Comparison of ENCODE assay signal across 12 cellular contexts in the genomic region with DNA sequence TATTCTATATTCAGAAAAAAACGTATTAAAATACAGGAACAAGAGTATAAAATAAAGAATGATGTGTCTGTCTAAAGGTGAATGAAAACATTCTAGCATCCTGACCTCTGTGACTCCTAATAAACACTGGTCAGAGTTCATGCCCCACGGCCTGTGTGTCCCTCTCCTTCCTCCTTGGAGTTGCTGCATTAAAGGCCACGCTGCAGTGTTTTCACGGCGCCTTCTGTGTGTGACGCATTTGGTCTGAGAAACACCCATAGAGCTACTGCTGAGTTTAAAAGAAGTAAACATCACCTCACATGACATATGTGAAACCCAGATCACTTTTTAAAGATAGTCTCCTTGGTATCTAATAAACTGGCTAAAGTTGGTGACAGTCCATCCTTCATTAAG.
"Had no signal": no experiment of that assay in that cellular context is flagged by ENCODE, and none has a peak within 500 bp of the region (broad histone marks: within the 10 kb centered on the region; RNA-seq: fewer than 3 reads in every experiment).

No MANE protein-coding gene starts in this region.

- DNase-seq: activated CD4-positive, alpha-beta memory T cell treated with anti-CD3 and anti-CD28 coated beads, Interleukin-2, amount 10 ng/mL, durations not matched to agents 7 days and 5 days; activated CD8-positive, alpha-beta memory T cell treated with anti-CD3 and anti-CD28 coated beads, Interleukin-2, amount 50 U/mL, for 4 hours; activated naive CD8-positive, alpha-beta T cell treated with anti-CD3 and anti-CD28 coated beads, Interleukin-2, amount 10 ng/mL, durations not matched to agents 7 days and 5 days; naive B cell; stimulated activated CD4-positive, alpha-beta T cell treated with anti-CD3 and anti-CD28 coated beads, Interleukin-12 subunit alpha, Interleukin-12 subunit beta, amount 100 ng/mL, for 4 hours; stimulated activated naive CD4-positive, alpha-beta T cell treated with Interleukin-2 at 50 U/mL for 16 hours; T-cell had no signal

- H3K9me3 Mint-ChIP-seq: activated CD4-positive, alpha-beta memory T cell treated with anti-CD3 and anti-CD28 coated beads, Interleukin-2, amount 10 ng/mL, durations not matched to agents 7 days and 5 days; activated naive CD8-positive, alpha-beta T cell treated with anti-CD3 and anti-CD28 coated beads, Interleukin-2, amount 10 ng/mL, durations not matched to agents 7 days and 5 days; naive B cell; T-cell had no signal

- H3K9me3 ChIP-seq: colonic mucosa, heart right ventricle, left ventricle myocardium inferior, psoas muscle, suprapubic skin had no signal

- H3K27me3 ChIP-seq: colonic mucosa, heart right ventricle, suprapubic skin had no signal

- H3K4me1 Mint-ChIP-seq: activated CD4-positive, alpha-beta memory T cell treated with anti-CD3 and anti-CD28 coated beads, Interleukin-2, amount 10 ng/mL, durations not matched to agents 7 days and 5 days had no signal

- H3K27me3 Mint-ChIP-seq: naive B cell had no signal

- H3K36me3 Mint-ChIP-seq: activated naive CD8-positive, alpha-beta T cell treated with anti-CD3 and anti-CD28 coated beads, Interleukin-2, amount 10 ng/mL, durations not matched to agents 7 days and 5 days; naive B cell; T-cell had no signal

- H3K27ac ChIP-seq: colonic mucosa, psoas muscle, suprapubic skin had no signal

- H3K36me3 ChIP-seq: colonic mucosa had no signal

- ATAC-seq: T-cell had no signal

- H3K27ac Mint-ChIP-seq: activated CD4-positive, alpha-beta memory T cell treated with anti-CD3 and anti-CD28 coated beads, Interleukin-2, amount 10 ng/mL, durations not matched to agents 7 days and 5 days; activated naive CD8-positive, alpha-beta T cell treated with anti-CD3 and anti-CD28 coated beads, Interleukin-2, amount 10 ng/mL, durations not matched to agents 7 days and 5 days; T-cell had no signal

- H3K4me3 Mint-ChIP-seq: activated CD4-positive, alpha-beta memory T cell treated with anti-CD3 and anti-CD28 coated beads, Interleukin-2, amount 10 ng/mL, durations not matched to agents 7 days and 5 days; activated naive CD8-positive, alpha-beta T cell treated with anti-CD3 and anti-CD28 coated beads, Interleukin-2, amount 10 ng/mL, durations not matched to agents 7 days and 5 days; T-cell had no signal

- H3K4me3 ChIP-seq: colonic mucosa, heart right ventricle, left ventricle myocardium inferior, psoas muscle, suprapubic skin had no signal
